11 cellular contexts compared by ENCODE assay signal in the genomic region with DNA sequence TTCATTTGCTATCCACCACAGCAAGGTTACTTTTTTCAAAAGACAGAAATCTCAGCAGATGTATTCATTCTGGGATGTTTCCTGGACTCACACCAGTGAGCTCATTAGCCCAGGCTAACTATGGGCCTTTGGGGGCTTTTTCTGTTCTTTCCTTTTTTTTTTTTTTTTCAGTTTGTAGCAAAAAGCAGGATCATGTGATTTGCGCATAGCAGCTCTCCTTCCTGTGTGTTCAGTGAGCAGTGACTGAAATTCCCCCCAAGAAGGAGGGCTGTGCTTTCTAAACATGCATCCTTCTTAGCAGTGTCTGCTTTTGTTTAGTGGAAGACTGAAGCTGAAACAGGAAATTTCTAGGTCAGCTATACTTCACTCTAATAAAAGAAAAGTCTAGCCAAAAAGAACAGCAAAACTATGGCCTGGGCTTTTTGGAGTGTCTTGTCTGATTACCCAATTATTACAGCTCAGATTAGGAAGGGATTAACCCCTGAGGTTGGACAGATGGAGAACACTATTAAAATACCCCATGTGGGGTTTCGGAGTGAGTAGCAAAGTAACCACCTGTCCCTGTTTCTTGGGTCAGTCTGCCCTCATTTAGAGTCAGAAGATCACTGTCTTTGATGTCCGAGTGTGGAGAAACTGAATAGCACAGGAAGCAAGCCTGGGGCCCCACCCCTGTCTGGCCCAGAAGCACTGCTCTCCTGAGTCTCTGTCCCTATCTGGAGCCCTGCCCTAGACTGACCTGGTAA. TPM values are rescaled to one million over a fixed set of nuclear protein-coding genes. Genes with fewer than 3 reads are reported as not detected.
DNase-seq lines count a peak whose midpoint lies in the region; ATAC-seq and TF ChIP-seq lines count a peak whose summit lies in the region.
"Had no signal": no experiment of that assay in that cellular context is flagged by ENCODE, and none has a peak within 500 bp of the region (broad histone marks: within the 10 kb centered on the region; RNA-seq: fewer than 3 reads in every experiment).

No MANE protein-coding gene starts in this region.

- intact Hi-C loops in upper lobe of right lung (cut with DNase I) = no loop called here
- intact Hi-C loops in CD4-positive, alpha-beta memory T cell (cut with micrococcal nuclease) = no loop called here
- intact Hi-C loops in CD4-positive, alpha-beta T cell (cut with DNase I, micrococcal nuclease) = no loop called here

- H3K9ac ChIP-seq in endodermal cell (ENCODE audit: extremely low read depth, low read length, poor library complexity, severe bottlenecking) = no peak overlapping the region

- no peak overlapping the region for H3K27ac Mint-ChIP-seq in endodermal cell
- H3K27ac Mint-ChIP-seq in CD4-positive, alpha-beta memory T cell = no peak overlapping the region
- H3K27ac Mint-ChIP-seq in CD4-positive, alpha-beta T cell = no peak overlapping the region

- DNase-seq in endodermal cell = no peak
- no peak for DNase-seq in amniotic stem cell (lab: John Stamatoyannopoulos, UW)
- no peak for DNase-seq in upper lobe of right lung
- DNase-seq in CD4-positive, alpha-beta memory T cell = no peak
- no peak for DNase-seq in CD4-positive, alpha-beta T cell
- DNase-seq: amygdala, mesendoderm had no signal

- H3K9me3 Mint-ChIP-seq in endodermal cell = no peaks in the 10 kb centered on the region
- H3K9me3 Mint-ChIP-seq in CD4-positive, alpha-beta memory T cell = peaks cover 0 to 17% (median 2%) of the 10 kb centered on the region in 8 donors
- H3K9me3 Mint-ChIP-seq in CD4-positive, alpha-beta T cell = no peaks in the 10 kb centered on the region

- TF ChIP-seq CTCF in endodermal cell (conservative IDR thresholded peaks at IDR 0.05) = no peak
- TF ChIP-seq CTCF in upper lobe of right lung (IDR thresholded peaks at IDR 0.05) = no peak
- TF ChIP-seq CTCF in CD4-positive, alpha-beta T cell (IDR thresholded peaks at IDR 0.05) = no peak

- H3K4me3 ChIP-seq in endodermal cell (ENCODE audit: low read length) (no peak overlapping the region), upper lobe of right lung (no peak overlapping the region)
- no peak overlapping the region for H3K4me3 ChIP-seq in CD4-positive, alpha-beta memory T cell (ENCODE audit: low read length in 2 of 2)

- H3K27me3 ChIP-seq in endodermal cell (ENCODE audit: control insufficient read depth, insufficient read depth, low read length, poor library complexity, severe bottlenecking) = no peaks in the 10 kb centered on the region
- H3K27me3 ChIP-seq in upper lobe of right lung = peaks cover 16% of the 10 kb centered on the region
- H3K27me3 ChIP-seq in CD4-positive, alpha-beta memory T cell (ENCODE audit: insufficient read depth, low read length) = no peaks in the 10 kb centered on the region
- peaks cover 31% of the 10 kb centered on the region for H3K27me3 ChIP-seq in CD4-positive, alpha-beta T cell (ENCODE audit: control insufficient read depth, insufficient read depth, low read length)

- H3K27me3 Mint-ChIP-seq in endodermal cell (ENCODE audit: insufficient read depth) = peaks cover 17% of the 10 kb centered on the region
- peaks cover 29 to 50% of the 10 kb centered on the region in 2 donors for H3K27me3 Mint-ChIP-seq in CD4-positive, alpha-beta memory T cell
- peaks cover 91% of the 10 kb centered on the region for H3K27me3 Mint-ChIP-seq in CD4-positive, alpha-beta T cell

- ATAC-seq in GM18499 (IDR thresholded peaks at IDR 0.05; ENCODE audit: insufficient read depth, unreplicated experiment) (peak; percentile 42), GM21515 (IDR thresholded peaks at IDR 0.05; ENCODE audit: unreplicated experiment) (peak; percentile 64), HG03159 (IDR thresholded peaks at IDR 0.05; ENCODE audit: unreplicated experiment) (peak; percentile 71), upper lobe of right lung (no peak)
- no peak for ATAC-seq in CD4-positive, alpha-beta T cell (ENCODE audit: poor library complexity)

- H3K9me3 ChIP-seq in endodermal cell (ENCODE audit: control insufficient read depth, low read length) (no peaks in the 10 kb centered on the region), upper lobe of right lung (no peaks in the 10 kb centered on the region)
- no peaks in the 10 kb centered on the region for H3K9me3 ChIP-seq in CD4-positive, alpha-beta memory T cell (ENCODE audit: control insufficient read depth in 1 of 2, low read length in 2 of 2)
- no peaks in the 10 kb centered on the region for H3K9me3 ChIP-seq in CD4-positive, alpha-beta T cell (ENCODE audit: control insufficient read depth, low read length)

- H3K27ac ChIP-seq in endodermal cell (ENCODE audit: low read depth, low read length) (peak overlapping the region; percentile 69), upper lobe of right lung (no peak overlapping the region)
- H3K27ac ChIP-seq in CD4-positive, alpha-beta memory T cell (ENCODE audit: low read depth, low read length) = no peak overlapping the region
- no peak overlapping the region for H3K27ac ChIP-seq in CD4-positive, alpha-beta T cell (ENCODE audit: low read depth, low read length)

- POLR2A ChIA-PET in CD4-positive, alpha-beta memory T cell (lab: Charles Lee; ENCODE audit: partially characterized antibody) = no interaction called here
- POLR2A ChIA-PET in CD4-positive, alpha-beta T cell (lab: Charles Lee) = no interaction called here

- no peak overlapping the region for H3K4me3 Mint-ChIP-seq in endodermal cell
- H3K4me3 Mint-ChIP-seq in CD4-positive, alpha-beta memory T cell = no peak overlapping the region
- H3K4me3 Mint-ChIP-seq in CD4-positive, alpha-beta T cell = no peak overlapping the region

- 48 to 90% methylated on average over 2 to 3 of the region's 3 CpGs for WGBS in endodermal cell (ENCODE audit: insufficient coverage in 1 of 2, insufficient read length in 1 of 2), 2 experiments

- H3K36me3 Mint-ChIP-seq in endodermal cell (ENCODE audit: low read depth) = no peaks in the 10 kb centered on the region
- H3K36me3 Mint-ChIP-seq in CD4-positive, alpha-beta memory T cell = no peaks in the 10 kb centered on the region
- no peaks in the 10 kb centered on the region for H3K36me3 Mint-ChIP-seq in CD4-positive, alpha-beta T cell (ENCODE audit: low read depth)

- CTCF ChIA-PET in CD4-positive, alpha-beta memory T cell (lab: Charles Lee; ENCODE audit: partially characterized antibody) = no interaction called here
- CTCF ChIA-PET in CD4-positive, alpha-beta T cell (lab: Charles Lee) = interaction anchor here (1.6 kb wide), 1 partner anchor 12 kb away, joined by 4 read pairs; no protein-coding TSS in a partner anchor

- H3K36me3 ChIP-seq in endodermal cell (ENCODE audit: control insufficient read depth, insufficient read depth, low read length) (no peaks in the 10 kb centered on the region), upper lobe of right lung (no peaks in the 10 kb centered on the region)
- H3K36me3 ChIP-seq in CD4-positive, alpha-beta memory T cell (ENCODE audit: insufficient read depth, low read length) = no peaks in the 10 kb centered on the region

- H3K4me1 Mint-ChIP-seq in endodermal cell = no peaks in the 10 kb centered on the region
- H3K4me1 Mint-ChIP-seq in CD4-positive, alpha-beta memory T cell = no peaks in the 10 kb centered on the region
- H3K4me1 Mint-ChIP-seq in CD4-positive, alpha-beta T cell (ENCODE audit: low read depth) = no peaks in the 10 kb centered on the region

- no peaks in the 10 kb centered on the region for H3K4me1 ChIP-seq in endodermal cell (ENCODE audit: control insufficient read depth, insufficient read depth, low read length)
- no peaks in the 10 kb centered on the region for H3K4me1 ChIP-seq in upper lobe of right lung
- no peaks in the 10 kb centered on the region for H3K4me1 ChIP-seq in CD4-positive, alpha-beta memory T cell (ENCODE audit: insufficient read depth, low read length)

RNA-seq across cellular contexts. Expression of a gene that starts 8.9 kb away (rescaled TPM):
- total RNA-seq in endodermal cell (under 1 TPM; 0.02 to 0.07 TPM), upper lobe of right lung (not detected)
- 14.6 TPM for polyA plus RNA-seq in endodermal cell (2013, experiment 1 of 2)
- 11.1 TPM for polyA plus RNA-seq in endodermal cell (2013, experiment 2 of 2)
- not detected for total RNA-seq in CD4-positive, alpha-beta memory T cell
- not detected for polyA plus RNA-seq in CD4-positive, alpha-beta memory T cell
- not detected for total RNA-seq in CD4-positive, alpha-beta T cell
- total RNA-seq: HT1080 had no signal

Comparison
In these comparisons a context has a peak if more than half of its experiments do, and no peak if none do; other contexts are left out.
1. ATAC-seq: peak in GM18499 (single experiment), GM21515 (single experiment) and HG03159 (single experiment); none in upper lobe of right lung (single experiment) and CD4-positive, alpha-beta T cell (single experiment).